ENCODE assay signal across 8 cellular contexts in genomic region chr11:20337526-20338154, GRCh38. TPM values are rescaled to one million over a fixed set of nuclear protein-coding genes. Genes with fewer than 3 reads are reported as not detected.
DNase-seq lines count a peak whose midpoint lies in the region; ATAC-seq and TF ChIP-seq lines count a peak whose summit lies in the region.

No MANE protein-coding gene starts in this region.

- no peak for ATAC-seq in DND-41 (ENCODE audit: insufficient read depth, low read depth)
- ATAC-seq in HG02970 (IDR thresholded peaks at IDR 0.05; ENCODE audit: low FRiP score, unreplicated experiment), result no peak

- no peak overlapping the region for H3K4me2 ChIP-seq in DND-41 (ENCODE audit: insufficient read depth, low read length)

- peak; percentile 65 for TF ChIP-seq CTCF in DND-41 (IDR thresholded peaks at IDR 0.05; ENCODE audit: borderline replicate concordance, extremely low read depth, low read length, poor library complexity, severe bottlenecking)
- peak; percentile 20; the same call in 1 of the 2 replicates for TF ChIP-seq CTCF in RWPE1 (conservative IDR thresholded peaks at IDR 0.05; ENCODE audit: low read depth)

- no peak overlapping the region for H2AFZ ChIP-seq in DND-41 (ENCODE audit: low read depth, low read length)

- no peaks in the 10 kb centered on the region for H3K79me2 ChIP-seq in DND-41 (ENCODE audit: insufficient read depth, low read length)

- no peaks in the 10 kb centered on the region for H3K4me1 ChIP-seq in DND-41 (ENCODE audit: insufficient read depth, low read length)

- H4K20me1 ChIP-seq in DND-41 (ENCODE audit: insufficient read depth, low read length), result no peaks in the 10 kb centered on the region

- DNase-seq in DND-41, result peak; percentile 13
- DNase-seq in HT1080 (ENCODE audit: low read depth), result peak; percentile 36
- DNase-seq in RWPE1 (ENCODE audit: low spot score), result peak; percentile 22
- DNase-seq in hippocampal formation (lab: John Stamatoyannopoulos, UW), result peak; percentile 2 to 33
- DNase-seq in T-helper 9 cell, result no peak
- no peak for DNase-seq in ecto neural progenitor cell (ENCODE audit: low spot score)
- DNase-seq in CD1c-positive myeloid dendritic cell (ENCODE audit: extremely low spot score), result no peak

- CTCF ChIA-PET in RWPE1 (lab: Yijun Ruan, JAX), result interaction anchor here (0.6 to 1.5 kb wide), 2 partner anchors 209 to 1244 kb away, joined by 3 to 4 read pairs; no protein-coding TSS in a partner anchor

- H3K27me3 ChIP-seq in DND-41 (ENCODE audit: insufficient read depth, low read length, poor library complexity), result peaks cover 4% of the 10 kb centered on the region

- no peak overlapping the region for H3K9ac ChIP-seq in DND-41 (ENCODE audit: low read depth, low read length)

- no peak overlapping the region for H3K27ac ChIP-seq in DND-41 (ENCODE audit: low read length)
- no peak overlapping the region for H3K27ac ChIP-seq in RWPE1

- H3K36me3 ChIP-seq in DND-41 (ENCODE audit: insufficient read depth, low read length), result no peaks in the 10 kb centered on the region

- H3K9me3 ChIP-seq in DND-41 (ENCODE audit: insufficient read depth, low read length, severe bottlenecking), result no peaks in the 10 kb centered on the region

- no peak overlapping the region for H3K4me3 ChIP-seq in DND-41 (ENCODE audit: low read depth in 1 of 2, low read length in 2 of 2)

- POLR2A ChIA-PET in RWPE1 (lab: Yijun Ruan, JAX; ENCODE audit: low non-redundant PET), result no interaction called here

RNA-seq across cellular contexts. Expression of gene HTATIP2, which starts 25.9 kb away (rescaled TPM):
- 0.13 and 0.18 TPM in 2 replicates for total RNA-seq in HT1080 (2014; rRNA removed; shearing (Covaris generic))
- 0.28 TPM in 1 of 2 replicates, not detected in the other for polyA plus RNA-seq in HT1080 (2015; cell fraction: cytosol; rRNA removed)
- polyA plus RNA-seq in HT1080 (2015; cell fraction: nucleus; rRNA removed), result 0.16 TPM in 1 of 2 replicates, not detected in the other

RNA-seq across cellular contexts. Expression of gene PRMT3, which starts 49.9 kb away (rescaled TPM):
- total RNA-seq in HT1080 (2014; rRNA removed; shearing (Covaris generic)), result 37.0 and 37.8 TPM in 2 replicates
- 37.9 and 43.9 TPM in 2 replicates for polyA plus RNA-seq in HT1080 (2015; cell fraction: cytosol; rRNA removed)
- polyA plus RNA-seq in HT1080 (2015; cell fraction: nucleus; rRNA removed), result 43.5 and 44.3 TPM in 2 replicates

Comparison
In these comparisons a context has a peak if more than half of its experiments do, and no peak if none do; other contexts are left out.
1. DNase-seq: peak in DND-41 (single experiment), HT1080 (single experiment), RWPE1 (single experiment) and hippocampal formation (2 of 2); none in T-helper 9 cell (single experiment), ecto neural progenitor cell (single experiment) and CD1c-positive myeloid dendritic cell (single experiment).